In the genomic region with DNA sequence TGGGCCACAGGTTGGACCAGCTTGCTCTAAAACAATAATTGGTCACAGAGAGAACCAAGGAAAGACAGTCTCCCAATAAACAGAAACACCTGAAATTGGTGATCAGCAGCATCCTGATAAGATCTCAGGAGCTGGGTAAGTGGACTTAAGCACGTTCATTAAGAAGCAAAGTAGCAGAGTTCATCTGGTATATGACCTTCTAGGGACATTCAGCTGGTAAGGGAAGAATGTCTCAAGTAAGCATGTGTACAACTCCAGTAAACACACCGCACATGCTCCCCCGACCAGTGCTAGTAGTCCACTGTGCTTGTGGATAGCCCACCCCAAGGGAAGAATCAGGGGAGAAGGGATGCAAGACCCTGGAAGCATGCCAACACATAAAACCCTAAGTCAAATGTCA, we compare ENCODE assay signal across 22 cellular contexts.
DNase-seq lines count a peak whose midpoint lies in the region; ATAC-seq, FAIRE-seq and TF ChIP-seq lines count a peak whose summit lies in the region.
"Had no signal": no experiment of that assay in that cellular context is flagged by ENCODE, and none has a peak within 500 bp of the region (broad histone marks: within the 10 kb centered on the region; RNA-seq: fewer than 3 reads in every experiment).

No MANE protein-coding gene starts in this region.

- H3K9me3 ChIP-seq in DND-41 (ENCODE audit: insufficient read depth, low read length, severe bottlenecking) (no peaks in the 10 kb centered on the region), H1 (ENCODE audit: insufficient read depth in 2 of 2, low read depth in 1 of 2, low read length in 1 of 2) (no peaks in the 10 kb centered on the region)
- H3K9me3 ChIP-seq: BE2C, BLaER1 had no signal

- ATAC-seq in DND-41 (ENCODE audit: insufficient read depth, low read depth) (no peak), GM19455 (IDR thresholded peaks at IDR 0.05; ENCODE audit: unreplicated experiment) (no peak), natural killer cell (no peak)
- ATAC-seq: GM12878 had no signal

- no peak overlapping the region for H2BK15ac ChIP-seq in H1 (ENCODE audit: low read length)

- H3K27ac Mint-ChIP-seq in progenitor cell of endocrine pancreas (peak overlapping the region; percentile 82), natural killer cell (no peak overlapping the region)
- H3K27ac Mint-ChIP-seq: CD14-positive monocyte; CD4-positive, alpha-beta memory T cell; CD4-positive, CD25-positive, alpha-beta regulatory T cell; CD8-positive, alpha-beta memory T cell had no signal

- no peak for TF ChIP-seq EP300 in H1 (IDR thresholded peaks at IDR 0.05; ENCODE audit: borderline replicate concordance in 1 of 2, low read depth in 2 of 2, low read length in 2 of 2)

- H3K9ac ChIP-seq in DND-41 (ENCODE audit: low read depth, low read length) (no peak overlapping the region), H1 (replicated peaks in 1 of 4; ENCODE audit: extremely low read depth in 1 of 4, low read depth in 3 of 4, low read length in 3 of 4) (no peak overlapping the region)
- H3K9ac ChIP-seq: BLaER1 had no signal

- H3K4me3 Mint-ChIP-seq in progenitor cell of endocrine pancreas (ENCODE audit: low read depth): no peak overlapping the region
- no peak overlapping the region for H3K4me3 Mint-ChIP-seq in natural killer cell
- H3K4me3 Mint-ChIP-seq: CD14-positive monocyte; CD4-positive, alpha-beta memory T cell; CD4-positive, CD25-positive, alpha-beta regulatory T cell; CD8-positive, alpha-beta memory T cell had no signal

- no peak overlapping the region for H3K4ac ChIP-seq in H1 (replicated peaks; ENCODE audit: insufficient read length, low read depth, low read length)

- no peaks in the 10 kb centered on the region for H3K23me2 ChIP-seq in H1 (ENCODE audit: low read depth, low read length)

- H3K4me3 ChIP-seq in DND-41 (ENCODE audit: low read depth in 1 of 2, low read length in 2 of 2) (no peak overlapping the region), H1 (ENCODE audit: extremely low read depth in 1 of 4, insufficient read depth in 2 of 4, low read depth in 3 of 4, low read length in 4 of 4) (no peak overlapping the region)
- H3K4me3 ChIP-seq: BLaER1, GM12878 had no signal

- no peaks in the 10 kb centered on the region for H3K79me1 ChIP-seq in H1 (ENCODE audit: low read depth, low read length)

- H3K36me3 Mint-ChIP-seq in progenitor cell of endocrine pancreas (ENCODE audit: insufficient read depth) (no peaks in the 10 kb centered on the region), natural killer cell (no peaks in the 10 kb centered on the region)
- H3K36me3 Mint-ChIP-seq: CD14-positive monocyte; CD4-positive, alpha-beta memory T cell; CD4-positive, CD25-positive, alpha-beta regulatory T cell; CD8-positive, alpha-beta memory T cell had no signal

- no peak overlapping the region for H2BK12ac ChIP-seq in H1 (ENCODE audit: low read depth, low read length)

- H3K14ac ChIP-seq in H1 (ENCODE audit: insufficient read length): no peak overlapping the region

- H3K27ac ChIP-seq in DND-41 (ENCODE audit: low read length) (peak overlapping the region; percentile 39; the same call in 1 of the 2 replicates), H1 (ENCODE audit: low read depth, low read length) (no peak overlapping the region)
- H3K27ac ChIP-seq: BLaER1 had no signal

- no peak for FAIRE-seq in H1 (lab: Jason Lieb, UNC)
- FAIRE-seq: GM12878, GM12892 had no signal

- H4K8ac ChIP-seq in H1 (ENCODE audit: extremely low read depth, insufficient read depth, low read length): no peak overlapping the region

- CTCF ChIA-PET in H1 (lab: Charles Lee; ENCODE audit: partially characterized antibody): no interaction called here

- H2BK5ac ChIP-seq in H1 (ENCODE audit: low read depth, low read length): no peak overlapping the region

- TF ChIP-seq POLR2A in H1 (IDR thresholded peaks at IDR 0.05; ENCODE audit: control extremely low read depth in 1 of 2, low read depth in 2 of 2, low read length in 2 of 2): no peak

- H3K9me3 Mint-ChIP-seq in progenitor cell of endocrine pancreas (ENCODE audit: low read depth) (no peaks in the 10 kb centered on the region), natural killer cell (peaks cover 2 to 5% of the 10 kb centered on the region in 2 donors)
- H3K9me3 Mint-ChIP-seq: CD14-positive monocyte had no signal

- WGBS in H1 (ENCODE audit: extremely low coverage in 1 of 2, insufficient coverage in 1 of 2, insufficient read length in 1 of 2, insufficient replicate concordance in 2 of 2, low coverage in 1 of 2, low lambda C conversion rate in 2 of 2, missing lambda C conversion rate in 1 of 2), 2 experiments: 91% methylated on average over 3 of the region's 3 CpGs; no CpG with 5 or more reads in 1 of the 2 experiments

- no peak overlapping the region for H2BK120ac ChIP-seq in H1 (replicated peaks; ENCODE audit: low read depth, low read length)

- no peak overlapping the region for H3K4me2 ChIP-seq in DND-41 (ENCODE audit: insufficient read depth, low read length)
- no peak overlapping the region for H3K4me2 ChIP-seq in H1 (ENCODE audit: insufficient read depth in 1 of 2, low read depth in 2 of 2, low read length in 2 of 2)
- H3K4me2 ChIP-seq: BLaER1 had no signal

- no peaks in the 10 kb centered on the region for H3K79me2 ChIP-seq in DND-41 (ENCODE audit: insufficient read depth, low read length)
- no peaks in the 10 kb centered on the region for H3K79me2 ChIP-seq in H1 (ENCODE audit: control insufficient read depth in 1 of 2, insufficient read depth in 2 of 2, low read length in 2 of 2)

- H3K23ac ChIP-seq in H1 (ENCODE audit: insufficient read length): no peak overlapping the region

- no peak overlapping the region for H3K56ac ChIP-seq in H1 (replicated peaks; ENCODE audit: insufficient read length, low read depth, low read length)

- H3K18ac ChIP-seq in H1 (ENCODE audit: extremely low read depth, low read length): no peak overlapping the region

- TF ChIP-seq CTCF in DND-41 (IDR thresholded peaks at IDR 0.05; ENCODE audit: borderline replicate concordance, extremely low read depth, low read length, poor library complexity, severe bottlenecking) (no peak), H1 (IDR thresholded peaks at IDR 0.05; ENCODE audit: control extremely low read depth in 1 of 3, insufficient read depth in 1 of 3, low read depth in 1 of 3, low read length in 3 of 3) (no peak), progenitor cell of endocrine pancreas (IDR thresholded peaks at IDR 0.05; ENCODE audit: unreplicated experiment) (no peak), natural killer cell (IDR thresholded peaks at IDR 0.05) (no peak)

- H2BK20ac ChIP-seq in H1 (ENCODE audit: low read length): 0 out of 2 replicates have a peak overlapping the region, but pooled peaks have one; percentile 36

- no peak for DNase-seq in DND-41
- DNase-seq in NCI-H69 (lab: John Stamatoyannopoulos, UW): peak; percentile 3
- DNase-seq in H1 (ENCODE audit: low read depth in 1 of 2, low spot score in 2 of 2): no peak
- DNase-seq in progenitor cell of endocrine pancreas (ENCODE audit: low spot score, unreplicated experiment): no peak
- no peak for DNase-seq in DMS 273 treated with DMSO at 0.1 percent for 48 hours (lab: John Stamatoyannopoulos, UW)
- DNase-seq in natural killer cell: no peak
- DNase-seq: 8988T; ACHN; BE2C; C1 segment of cervical spinal cord; CD4-positive, alpha-beta memory T cell; CD4-positive, CD25-positive, alpha-beta regulatory T cell; CD8-positive, alpha-beta memory T cell; COR-L47; DMS79 treated with DMSO at 0.1 percent for 48 hours; EL; GDM1 had no signal

- H3K27me3 Mint-ChIP-seq in progenitor cell of endocrine pancreas (no peaks in the 10 kb centered on the region), natural killer cell (ENCODE audit: low read depth in 2 of 2) (no peaks in the 10 kb centered on the region)
- H3K27me3 Mint-ChIP-seq: CD4-positive, alpha-beta memory T cell; CD4-positive, CD25-positive, alpha-beta regulatory T cell; CD8-positive, alpha-beta memory T cell had no signal

- H4K91ac ChIP-seq in H1 (replicated peaks; ENCODE audit: insufficient read length, low read length): no peak overlapping the region

- peaks cover 30% of the 10 kb centered on the region for H3K4me1 ChIP-seq in DND-41 (ENCODE audit: insufficient read depth, low read length)
- peaks cover 0 to 3% (median 0%) of the 10 kb centered on the region in 4 experiments; a peak in 1 of 7 replicates for H3K4me1 ChIP-seq in H1 (replicated peaks in 1 of 4; ENCODE audit: control insufficient read depth in 3 of 4, insufficient read depth in 4 of 4, low read length in 3 of 4)
- H3K4me1 ChIP-seq: BE2C, BLaER1 had no signal

- no peaks in the 10 kb centered on the region for H4K20me1 ChIP-seq in DND-41 (ENCODE audit: insufficient read depth, low read length)
- H4K20me1 ChIP-seq in H1 (replicated peaks in 1 of 2; ENCODE audit: control insufficient read depth in 1 of 2, insufficient read depth in 2 of 2, low read length in 2 of 2): no peaks in the 10 kb centered on the region
- H4K20me1 ChIP-seq: BLaER1 had no signal

- H2AFZ ChIP-seq in DND-41 (ENCODE audit: low read depth, low read length) (peak overlapping the region; percentile 48; the same call in 1 of the 2 replicates), H1 (ENCODE audit: low read length) (peak overlapping the region; percentile 65; the same call in 1 of the 2 replicates)

- no peak for TF ChIP-seq RAD21 in H1 (IDR thresholded peaks at IDR 0.05 in 1 of 2, conservative IDR thresholded peaks at IDR 0.05 in 1 of 2; ENCODE audit: low read depth in 2 of 2, low read length in 2 of 2)

- H4K5ac ChIP-seq in H1 (ENCODE audit: insufficient read length, low read depth, low read length): no peak overlapping the region

- no peaks in the 10 kb centered on the region for H3K36me3 ChIP-seq in DND-41 (ENCODE audit: insufficient read depth, low read length)
- H3K36me3 ChIP-seq in H1 (ENCODE audit: control insufficient read depth in 2 of 4, insufficient read depth in 4 of 4, low read length in 3 of 4): no peaks in the 10 kb centered on the region
- H3K36me3 ChIP-seq: BE2C, BLaER1 had no signal

- H3K4me1 Mint-ChIP-seq in progenitor cell of endocrine pancreas (ENCODE audit: low read depth): no peaks in the 10 kb centered on the region
- H3K4me1 Mint-ChIP-seq in natural killer cell: no peaks in the 10 kb centered on the region
- H3K4me1 Mint-ChIP-seq: CD14-positive monocyte; CD4-positive, alpha-beta memory T cell; CD4-positive, CD25-positive, alpha-beta regulatory T cell; CD8-positive, alpha-beta memory T cell had no signal

- H3K27me3 ChIP-seq in DND-41 (ENCODE audit: insufficient read depth, low read length, poor library complexity): no peaks in the 10 kb centered on the region
- H3K27me3 ChIP-seq in H1 (replicated peaks in 1 of 4; ENCODE audit: control insufficient read depth in 3 of 4, extremely low read depth in 1 of 4, insufficient read depth in 3 of 4, low read length in 3 of 4): no peaks in the 10 kb centered on the region
- H3K27me3 ChIP-seq: BE2C, BLaER1 had no signal

- intact Hi-C loops in natural killer cell (cut with micrococcal nuclease): no loop called here

- POLR2A ChIA-PET in H1 (lab: Charles Lee; ENCODE audit: partially characterized antibody): no interaction called here

- H2AK5ac ChIP-seq in H1 (ENCODE audit: low read depth, low read length): no peak overlapping the region

TF ChIP-seq in H1, 55 proteins besides CTCF, POLR2A, EP300 and RAD21 (continues in another document):
- TF ChIP-seq SRF (IDR thresholded peaks at IDR 0.05; ENCODE audit: low read depth, low read length): no peak
- TF ChIP-seq RFX5 (IDR thresholded peaks at IDR 0.05; ENCODE audit: borderline replicate concordance, low read depth, low read length): no peak
- no peak for TF ChIP-seq MAFK (IDR thresholded peaks at IDR 0.05; ENCODE audit: low read depth, low read length)
- TF ChIP-seq SP4 (IDR thresholded peaks at IDR 0.05; ENCODE audit: low read length): no peak
